Comparison of ENCODE assay signal across 14 cellular contexts in genomic region chr13:26590951-26591350, GRCh38.
"Had no signal": no experiment of that assay in that cellular context is flagged by ENCODE, and none has a peak within 500 bp of the region (broad histone marks: within the 10 kb centered on the region; RNA-seq: fewer than 3 reads in every experiment).

No MANE protein-coding gene starts in this region.

- H3K9me3 Mint-ChIP-seq: activated CD4-positive, alpha-beta T cell treated with anti-CD3 and anti-CD28 coated beads, Interleukin-2, amount 10 ng/mL, durations not matched to agents 7 days and 5 days; activated naive CD8-positive, alpha-beta T cell treated with anti-CD3 and anti-CD28 coated beads, Interleukin-2, amount 50 U/mL, for 24 hours had no signal

- H3K4me1 Mint-ChIP-seq: activated CD4-positive, alpha-beta T cell treated with anti-CD3 and anti-CD28 coated beads, Interleukin-2, amount 10 ng/mL, durations not matched to agents 7 days and 5 days; activated naive CD8-positive, alpha-beta T cell treated with anti-CD3 and anti-CD28 coated beads, Interleukin-2, amount 50 U/mL, for 24 hours; stimulated activated memory B cell treated with anti-CD40 and anti-IgM and Interleukin-4, amounts not matched to agents 10 μg/mL and 1 μg/mL and 100 μg/mL, for 72 hours had no signal

- H3K36me3 ChIP-seq: ascending aorta, tibial nerve had no signal

- H3K27me3 ChIP-seq: ascending aorta, tibial nerve had no signal

- FAIRE-seq: colon, kidney had no signal

- H3K4me1 ChIP-seq: ascending aorta, tibial nerve had no signal

- H3K27ac ChIP-seq: ascending aorta, tibial nerve, VCaP had no signal

- H3K36me3 Mint-ChIP-seq: stimulated activated memory B cell treated with anti-CD40 and anti-IgM and Interleukin-4, amounts not matched to agents 10 μg/mL and 1 μg/mL and 100 μg/mL, for 72 hours had no signal

- H3K4me3 Mint-ChIP-seq: activated CD4-positive, alpha-beta T cell treated with anti-CD3 and anti-CD28 coated beads, Interleukin-2, amount 10 ng/mL, durations not matched to agents 7 days and 5 days; activated naive CD8-positive, alpha-beta T cell treated with anti-CD3 and anti-CD28 coated beads, Interleukin-2, amount 50 U/mL, for 24 hours; mesothelial cell of epicardium; stimulated activated memory B cell treated with anti-CD40 and anti-IgM and Interleukin-4, amounts not matched to agents 10 μg/mL and 1 μg/mL and 100 μg/mL, for 72 hours had no signal

- H3K27ac Mint-ChIP-seq: activated CD4-positive, alpha-beta T cell treated with anti-CD3 and anti-CD28 coated beads, Interleukin-2, amount 10 ng/mL, durations not matched to agents 7 days and 5 days; activated naive CD8-positive, alpha-beta T cell treated with anti-CD3 and anti-CD28 coated beads, Interleukin-2, amount 50 U/mL, for 24 hours; mesothelial cell of epicardium; stimulated activated memory B cell treated with anti-CD40 and anti-IgM and Interleukin-4, amounts not matched to agents 10 μg/mL and 1 μg/mL and 100 μg/mL, for 72 hours had no signal

- ATAC-seq: activated naive CD8-positive, alpha-beta T cell treated with anti-CD3 and anti-CD28 coated beads, Interleukin-2, amount 50 U/mL, for 24 hours; right cardiac atrium; stimulated activated memory B cell treated with anti-CD40 and anti-IgM and Interleukin-4, amounts not matched to agents 10 μg/mL and 1 μg/mL and 100 μg/mL, for 72 hours had no signal

- H3K4me3 ChIP-seq: ascending aorta, tibial nerve had no signal

- DNase-seq: activated CD4-positive, alpha-beta T cell treated with anti-CD3 and anti-CD28 coated beads, Interleukin-2, amount 10 ng/mL, durations not matched to agents 7 days and 5 days; activated CD8-positive, alpha-beta memory T cell treated with anti-CD3 and anti-CD28 coated beads for 24 hours; activated naive CD4-positive, alpha-beta T cell treated with Interleukin-2 at 50 U/mL for 16 hours; activated naive CD8-positive, alpha-beta T cell treated with anti-CD3 and anti-CD28 coated beads, Interleukin-2, amount 50 U/mL, for 24 hours; foreskin melanocyte; kidney; right cardiac atrium; T1000 had no signal
